Comparison of ENCODE assay signal across 16 cellular contexts in genomic region chr12:93146278-93146939, GRCh38.
DNase-seq lines count a peak whose midpoint lies in the region; ATAC-seq and TF ChIP-seq lines count a peak whose summit lies in the region.
"Had no signal": no experiment of that assay in that cellular context is flagged by ENCODE, and none has a peak within 500 bp of the region (broad histone marks: within the 10 kb centered on the region; RNA-seq: fewer than 3 reads in every experiment).

No MANE protein-coding gene starts in this region.

- H3K4me3 Mint-ChIP-seq in MCF 10A (ENCODE audit: unreplicated experiment): no peak overlapping the region
- no peak overlapping the region for H3K4me3 Mint-ChIP-seq in immature natural killer cell
- H3K4me3 Mint-ChIP-seq: activated CD4-positive, alpha-beta T cell treated with anti-CD3 and anti-CD28 coated beads for 36 hours; naive thymus-derived CD8-positive, alpha-beta T cell; stimulated activated naive CD8-positive, alpha-beta T cell treated with anti-CD3 and anti-CD28 coated beads, Interleukin-15, Interleukin-2, amounts not matched to agents 100 ng/mL and 50 ng/mL, for 24 hours had no signal

- no peaks in the 10 kb centered on the region for H3K36me3 ChIP-seq in breast epithelium
- H3K36me3 ChIP-seq in SJCRH30: no peaks in the 10 kb centered on the region

- no peaks in the 10 kb centered on the region for H3K9me3 ChIP-seq in breast epithelium
- H3K9me3 ChIP-seq in SJCRH30 (replicated peaks): no peaks in the 10 kb centered on the region

- POLR2A ChIA-PET in MCF 10A (lab: Yijun Ruan, JAX): interaction anchor here (1.1 to 1.6 kb wide), 3 partner anchors 8 to 19 kb away, joined by 3 to 8 read pairs (median 3); no protein-coding TSS in a partner anchor

- no peaks in the 10 kb centered on the region for H3K27me3 ChIP-seq in breast epithelium
- no peaks in the 10 kb centered on the region for H3K27me3 ChIP-seq in SJCRH30

- H3K27me3 Mint-ChIP-seq in MCF 10A (ENCODE audit: insufficient read depth, unreplicated experiment): no peaks in the 10 kb centered on the region
- peaks cover 0 to 4% (median 2%) of the 10 kb centered on the region in 3 donors for H3K27me3 Mint-ChIP-seq in immature natural killer cell (ENCODE audit: low read depth in 3 of 3)
- H3K27me3 Mint-ChIP-seq: naive thymus-derived CD8-positive, alpha-beta T cell had no signal

- no TSS peak for BruUV-seq in MCF 10A (replicated peaks; lab: Mats Ljungman, UMichigan)

- DNase-seq in MCF 10A (ENCODE audit: unreplicated experiment) (peak; percentile 60), breast epithelium (ENCODE audit: low spot score in 2 of 2) (no peak), SJCRH30 (peak; percentile 44 to 67), fibroblast of peridontal ligament (ENCODE audit: extremely low read depth) (peak; percentile 64), left lobe of liver (ENCODE audit: low spot score) (no peak), A172 (ENCODE audit: low spot score) (no peak), immature natural killer cell (no peak)
- DNase-seq: activated CD4-positive, alpha-beta T cell treated with anti-CD3 and anti-CD28 coated beads for 36 hours; activated naive CD4-positive, alpha-beta T cell; naive thymus-derived CD8-positive, alpha-beta T cell; NCI-H2029 treated with DMSO at 0.1 percent for 48 hours; Right ventricle myocardium superior; stimulated activated CD4-positive, alpha-beta T cell treated with anti-CD3 and anti-CD28 coated beads, Interleukin-15, amount 100 ng/mL, for 24 hours had no signal

- no peak for TF ChIP-seq POLR2A in breast epithelium (IDR thresholded peaks at IDR 0.05)

- H3K9me3 Mint-ChIP-seq in MCF 10A (ENCODE audit: unreplicated experiment): no peaks in the 10 kb centered on the region
- no peaks in the 10 kb centered on the region for H3K9me3 Mint-ChIP-seq in immature natural killer cell
- H3K9me3 Mint-ChIP-seq: stimulated activated naive CD8-positive, alpha-beta T cell treated with anti-CD3 and anti-CD28 coated beads, Interleukin-15, Interleukin-2, amounts not matched to agents 100 ng/mL and 50 ng/mL, for 24 hours had no signal

- no peak overlapping the region for H3K27ac ChIP-seq in breast epithelium
- no peak overlapping the region for H3K27ac ChIP-seq in SJCRH30

- CTCF ChIA-PET in MCF 10A (lab: Yijun Ruan, JAX): interaction anchor here (0.6 kb wide), 1 partner anchor 24 kb away, joined by 3 read pairs; no protein-coding TSS in a partner anchor

- intact Hi-C loops in MCF 10A (cut with micrococcal nuclease): no loop called here
- intact Hi-C loops in breast epithelium (cut with DNase I; ENCODE audit: low total_unique reads): no loop called here

- H3K27ac Mint-ChIP-seq in MCF 10A (ENCODE audit: low read depth, unreplicated experiment): no peak overlapping the region
- no peak overlapping the region for H3K27ac Mint-ChIP-seq in immature natural killer cell
- H3K27ac Mint-ChIP-seq: activated CD4-positive, alpha-beta T cell treated with anti-CD3 and anti-CD28 coated beads for 36 hours; naive thymus-derived CD8-positive, alpha-beta T cell; stimulated activated naive CD8-positive, alpha-beta T cell treated with anti-CD3 and anti-CD28 coated beads, Interleukin-15, Interleukin-2, amounts not matched to agents 100 ng/mL and 50 ng/mL, for 24 hours had no signal

- H3K4me1 Mint-ChIP-seq in MCF 10A (ENCODE audit: insufficient read depth, unreplicated experiment) (peaks cover 8% of the 10 kb centered on the region), immature natural killer cell (no peaks in the 10 kb centered on the region)
- H3K4me1 Mint-ChIP-seq: activated CD4-positive, alpha-beta T cell treated with anti-CD3 and anti-CD28 coated beads for 36 hours; naive thymus-derived CD8-positive, alpha-beta T cell had no signal

- TF ChIP-seq CTCF in MCF 10A (IDR thresholded peaks at IDR 0.05; ENCODE audit: unreplicated experiment): no peak
- TF ChIP-seq CTCF in breast epithelium (IDR thresholded peaks at IDR 0.05): no peak

- no peak for ATAC-seq in left lobe of liver
- ATAC-seq in GM19023 (IDR thresholded peaks at IDR 0.05; ENCODE audit: unreplicated experiment): no peak
- ATAC-seq: activated CD4-positive, alpha-beta T cell treated with anti-CD3 and anti-CD28 coated beads for 36 hours; naive thymus-derived CD8-positive, alpha-beta T cell had no signal

- no peak overlapping the region for H3K4me3 ChIP-seq in breast epithelium
- no peak overlapping the region for H3K4me3 ChIP-seq in SJCRH30
- H3K4me3 ChIP-seq: lung had no signal

- H3K4me1 ChIP-seq in breast epithelium: peaks cover 0 to 10% of the 10 kb centered on the region in 2 donors
- H3K4me1 ChIP-seq in SJCRH30: peaks cover 13% of the 10 kb centered on the region

- H3K36me3 Mint-ChIP-seq in MCF 10A (ENCODE audit: insufficient read depth, unreplicated experiment) (no peaks in the 10 kb centered on the region), immature natural killer cell (no peaks in the 10 kb centered on the region)

Comparison
In these comparisons a context has a peak if more than half of its experiments do, and no peak if none do; other contexts are left out.
1. DNase-seq: peak in MCF 10A (single experiment), SJCRH30 (2 of 2) and fibroblast of peridontal ligament (single experiment); none in breast epithelium (0 of 2), left lobe of liver (single experiment), A172 (single experiment) and immature natural killer cell (0 of 3).